ENCODE assay signal across 10 cellular contexts in genomic region chr6:35690006-35690405, GRCh38. TPM values are rescaled to one million over a fixed set of nuclear protein-coding genes. Genes with fewer than 3 reads are reported as not detected.
A peak's percentile ranks its signal among the peaks of the same experiment; 100 is the strongest.
DNase-seq lines count a peak whose midpoint lies in the region; ATAC-seq, FAIRE-seq and TF ChIP-seq lines count a peak whose summit lies in the region.
"Not testable (repeated sequence)": the region's sequence is repeated elsewhere in the genome, so short reads cannot be mapped to it uniquely, and the experiment has no call there.
"Had no signal": no experiment of that assay in that cellular context is flagged by ENCODE, and none has a peak within 500 bp of the region (broad histone marks: within the 10 kb centered on the region; RNA-seq: fewer than 3 reads in every experiment).

No MANE protein-coding gene starts in this region.

- WGBS in psoas muscle, 3 donors = 97 to 99% (median 98%) methylated on average over 16 of the region's 16 CpGs

- H2AFZ ChIP-seq in astrocyte (ENCODE audit: low read depth, low read length) = not testable (repeated sequence)

- ATAC-seq in CD8-positive, alpha-beta T cell; activated CD8-positive, alpha-beta T cell treated with anti-CD3 and anti-CD28 coated beads for 36 hours; natural killer cell; psoas muscle; thoracic aorta (ENCODE audit: insufficient number of reproducible peaks, low FRiP score, low read depth): not testable (repeated sequence)

- not testable (repeated sequence) for H3K36me3 Mint-ChIP-seq in CD8-positive, alpha-beta T cell; activated CD8-positive, alpha-beta T cell treated with anti-CD3 and anti-CD28 coated beads for 36 hours (ENCODE audit: low read depth); astrocyte (ENCODE audit: low read depth, unreplicated experiment); natural killer cell

- H3K27me3 Mint-ChIP-seq in CD8-positive, alpha-beta T cell (ENCODE audit: low read depth); activated CD8-positive, alpha-beta T cell treated with anti-CD3 and anti-CD28 coated beads for 36 hours; astrocyte (ENCODE audit: low read depth, unreplicated experiment); natural killer cell (ENCODE audit: low read depth in 2 of 2): not testable (repeated sequence)

- not testable (repeated sequence) for H3K27ac ChIP-seq in CD8-positive, alpha-beta T cell (ENCODE audit: low read depth, low read length); astrocyte (ENCODE audit: low read depth, low read length)
- H3K27ac ChIP-seq in left ventricle myocardium inferior (replicated peaks) (peak overlapping the region; percentile 99), psoas muscle (peak overlapping the region; percentile 96), thoracic aorta (peak overlapping the region; percentile 37 to 46), vagina (peak overlapping the region; percentile 99)

- intact Hi-C loops in CD8-positive, alpha-beta T cell (cut with DNase I, micrococcal nuclease); activated CD8-positive, alpha-beta T cell treated with anti-CD3 and anti-CD28 coated beads for 36 hours (cut with micrococcal nuclease); left ventricle myocardium inferior (cut with micrococcal nuclease); natural killer cell (cut with micrococcal nuclease); psoas muscle (cut with DNase I); vagina (cut with DNase I): not testable (repeated sequence)

- not testable (repeated sequence) for H3K36me3 ChIP-seq in CD8-positive, alpha-beta T cell (ENCODE audit: insufficient read depth, low read length); astrocyte (ENCODE audit: insufficient read depth, low read length); left ventricle myocardium inferior; psoas muscle (ENCODE audit: insufficient read depth in 1 of 2, low read depth in 1 of 2); thoracic aorta; vagina

- FAIRE-seq in astrocyte (lab: Jason Lieb, UNC) = not testable (repeated sequence)

- TF ChIP-seq POLR2A in vagina (IDR thresholded peaks at IDR 0.05) = not testable (repeated sequence)

- DNase-seq in CD8-positive, alpha-beta T cell = peak in 1 of 7 experiments; percentile 31
- not testable (repeated sequence) for DNase-seq in activated CD8-positive, alpha-beta T cell treated with anti-CD3 and anti-CD28 coated beads for 36 hours; astrocyte (ENCODE audit: low read depth); left ventricle myocardium inferior; natural killer cell; psoas muscle; thoracic aorta (ENCODE audit: low spot score); vagina (ENCODE audit: extremely low spot score in 2 of 2)

- H3K4me1 Mint-ChIP-seq in CD8-positive, alpha-beta T cell (ENCODE audit: low read depth) = peaks cover 17% of the 10 kb centered on the region
- H3K4me1 Mint-ChIP-seq in activated CD8-positive, alpha-beta T cell treated with anti-CD3 and anti-CD28 coated beads for 36 hours (ENCODE audit: low read depth) = peaks cover 14% of the 10 kb centered on the region
- H3K4me1 Mint-ChIP-seq in astrocyte (ENCODE audit: low read depth, unreplicated experiment) = not testable (repeated sequence)
- H3K4me1 Mint-ChIP-seq in natural killer cell = peaks cover 17 to 22% of the 10 kb centered on the region in 2 donors

- H3K27me3 ChIP-seq in CD8-positive, alpha-beta T cell (ENCODE audit: insufficient read depth, low read length); astrocyte (ENCODE audit: insufficient read depth, low read length); left ventricle myocardium inferior (ENCODE audit: low read depth); psoas muscle (ENCODE audit: insufficient read depth in 3 of 3, low read length in 2 of 3); thoracic aorta (replicated peaks; ENCODE audit: insufficient read depth); vagina: not testable (repeated sequence)

- CTCF ChIA-PET in CD8-positive, alpha-beta T cell (lab: Charles Lee) = interaction anchor here (3.5 kb wide), 1 partner anchor 47 kb away, joined by 20 read pairs; the partner anchor contains the start of gene ARMC12
- CTCF ChIA-PET in activated CD8-positive, alpha-beta T cell treated with anti-CD3 and anti-CD28 coated beads for 36 hours (lab: Charles Lee) = interaction anchor here (1.0 to 3.2 kb wide), 2 partner anchors 27 to 47 kb away, joined by 3 to 16 read pairs; partner anchors contain the start of gene ARMC12

- H3K4me3 ChIP-seq in CD8-positive, alpha-beta T cell (ENCODE audit: low read depth, low read length); astrocyte (ENCODE audit: insufficient read depth, low read depth, low read length); left ventricle myocardium inferior; psoas muscle; thoracic aorta; vagina: not testable (repeated sequence)

- peak overlapping the region; percentile 64 for H3K27ac Mint-ChIP-seq in CD8-positive, alpha-beta T cell
- not testable (repeated sequence) for H3K27ac Mint-ChIP-seq in activated CD8-positive, alpha-beta T cell treated with anti-CD3 and anti-CD28 coated beads for 36 hours; astrocyte (ENCODE audit: unreplicated experiment); natural killer cell

- not testable (repeated sequence) for H3K4me1 ChIP-seq in CD8-positive, alpha-beta T cell (ENCODE audit: insufficient read depth, low read length); astrocyte (ENCODE audit: insufficient read depth, low read length)
- H3K4me1 ChIP-seq in left ventricle myocardium inferior (peaks cover 57% of the 10 kb centered on the region), psoas muscle (peaks cover 27% of the 10 kb centered on the region), thoracic aorta (ENCODE audit: control insufficient read depth in 1 of 2, low read depth in 2 of 2) (peaks cover 13 to 20% of the 10 kb centered on the region in 2 donors), vagina (peaks cover 15% of the 10 kb centered on the region)

- not testable (repeated sequence) for H3K9me3 Mint-ChIP-seq in CD8-positive, alpha-beta T cell; activated CD8-positive, alpha-beta T cell treated with anti-CD3 and anti-CD28 coated beads for 36 hours; astrocyte (ENCODE audit: unreplicated experiment); natural killer cell

- not testable (repeated sequence) for H3K9me3 ChIP-seq in CD8-positive, alpha-beta T cell (ENCODE audit: low read length); astrocyte (ENCODE audit: insufficient read depth, low read depth, low read length); left ventricle myocardium inferior (replicated peaks); psoas muscle; thoracic aorta; vagina

- H4K20me1 ChIP-seq in astrocyte (ENCODE audit: insufficient read depth, low read length) = not testable (repeated sequence)

- H3K4me3 Mint-ChIP-seq in CD8-positive, alpha-beta T cell = peak overlapping the region; percentile 61
- peak overlapping the region; percentile 32 for H3K4me3 Mint-ChIP-seq in activated CD8-positive, alpha-beta T cell treated with anti-CD3 and anti-CD28 coated beads for 36 hours
- H3K4me3 Mint-ChIP-seq in astrocyte (ENCODE audit: unreplicated experiment) = peak overlapping the region; percentile 68
- H3K4me3 Mint-ChIP-seq in natural killer cell = peak overlapping the region; percentile 57

- not testable (repeated sequence) for TF ChIP-seq CTCF in CD8-positive, alpha-beta T cell (IDR thresholded peaks at IDR 0.05); activated CD8-positive, alpha-beta T cell treated with anti-CD3 and anti-CD28 coated beads for 36 hours (IDR thresholded peaks at IDR 0.05); astrocyte (IDR thresholded peaks at IDR 0.05; ENCODE audit: insufficient read depth, low read depth, low read length); left ventricle myocardium inferior (IDR thresholded peaks at IDR 0.05; ENCODE audit: borderline replicate concordance); natural killer cell (IDR thresholded peaks at IDR 0.05); psoas muscle (IDR thresholded peaks at IDR 0.05); thoracic aorta (IDR thresholded peaks at IDR 0.05); vagina (IDR thresholded peaks at IDR 0.05)

- POLR2A ChIA-PET in CD8-positive, alpha-beta T cell (lab: Charles Lee) = interaction anchor here (1.5 to 1.7 kb wide), 2 partner anchors 38 to 42 kb away, joined by 4 read pairs; no protein-coding TSS in a partner anchor
- POLR2A ChIA-PET in activated CD8-positive, alpha-beta T cell treated with anti-CD3 and anti-CD28 coated beads for 36 hours (lab: Charles Lee) = interaction anchor here (0.6 to 4.6 kb wide), 3 partner anchors 29 to 662 kb away, joined by 3 to 30 read pairs (median 4); no protein-coding TSS in a partner anchor

- H3K79me2 ChIP-seq in astrocyte (ENCODE audit: insufficient read depth, low read length) = not testable (repeated sequence)

- not testable (repeated sequence) for H3K4me2 ChIP-seq in astrocyte (ENCODE audit: low read length)

- H3K9ac ChIP-seq in astrocyte (ENCODE audit: low read length) = not testable (repeated sequence)

RNA-seq across cellular contexts. Expression of gene FKBP5, which starts 1.3 kb away (rescaled TPM):
- total RNA-seq in CD8-positive, alpha-beta T cell = 10 to 100 TPM; 25.7 to 27.1 TPM
- total RNA-seq in activated CD8-positive, alpha-beta T cell treated with anti-CD3 and anti-CD28 coated beads for 36 hours = 10 to 100 TPM; 90.6 to 93.4 TPM
- total RNA-seq in astrocyte (4.2 and 4.6 TPM in 2 replicates), left ventricle myocardium inferior (101 TPM), natural killer cell (10 to 100 TPM; 15.5 to 30.2 (median 27.3) TPM), psoas muscle (1,000 to 10,000 TPM in 1 of 4 donors, 100 to 1,000 TPM in 2, 10 to 100 TPM in 1; 56.5 to 1,905 (median 378) TPM), thoracic aorta (100 to 1,000 TPM; 156 to 271 TPM), vagina (246 TPM)
- polyA plus RNA-seq in psoas muscle = 100 to 1,000 TPM; 296 to 849 (median 675) TPM

RNA-seq across cellular contexts. Expression of gene ARMC12, which starts 46.8 kb away (rescaled TPM):
- total RNA-seq in CD8-positive, alpha-beta T cell = 1 to 10 TPM; 1.1 to 1.5 TPM
- total RNA-seq in activated CD8-positive, alpha-beta T cell treated with anti-CD3 and anti-CD28 coated beads for 36 hours = 1 to 10 TPM; 1.0 to 1.1 TPM
- total RNA-seq in astrocyte (0.25 TPM in 1 of 2 replicates, not detected in the other), left ventricle myocardium inferior (not detected), natural killer cell (1 to 10 TPM in 1 of 3 donors, under 1 TPM in 2; 0.59 to 1.5 (median 0.64) TPM), psoas muscle (under 1 TPM in 3 of 4 donors, not detected in 1; 0.36 to 0.74 (median 0.58) TPM), thoracic aorta (not detected), vagina (not detected)
- polyA plus RNA-seq in psoas muscle = 10 to 100 TPM in 1 of 3 donors, under 1 TPM in 1, not detected in 1; 0.25 to 15.5 TPM
- total RNA-seq: GM23248, HT1080 had no signal
